1 cellular context compared by ENCODE assay signal in genomic region chr4:75678965-75679364, GRCh38.
TF ChIP-seq lines count a peak whose summit lies in the region.

No MANE protein-coding gene starts in this region.

TF ChIP-seq in GM23338, 12 proteins besides CTCF, POLR2A, EP300 and RAD21 (continued from another document):
- TF ChIP-seq REST (IDR thresholded peaks at IDR 0.05; ENCODE audit: unreplicated experiment) (no peak), CREB1 (CRISPR knock-in tag; IDR thresholded peaks at IDR 0.05; ENCODE audit: low read depth) (no peak), ZNF331 (CRISPR knock-in tag; IDR thresholded peaks at IDR 0.05; ENCODE audit: low read depth) (no peak), ZNF462 (CRISPR knock-in tag; IDR thresholded peaks at IDR 0.05) (no peak), NANOG (IDR thresholded peaks at IDR 0.05; ENCODE audit: borderline replicate concordance) (no peak), ETS1 (IDR thresholded peaks at IDR 0.05) (no peak), EZH2phosphoT487 (IDR thresholded peaks at IDR 0.05; ENCODE audit: unreplicated experiment) (no peak)
